In genomic region chr15:77607894-77608261, GRCh38 we compare ENCODE assay signal across 15 cellular contexts. TPM values are rescaled to one million over a fixed set of nuclear protein-coding genes. Genes with fewer than 3 reads are reported as not detected.
DNase-seq lines count a peak whose midpoint lies in the region; ATAC-seq, FAIRE-seq and TF ChIP-seq lines count a peak whose summit lies in the region.
"Had no signal": no experiment of that assay in that cellular context is flagged by ENCODE, and none has a peak within 500 bp of the region (broad histone marks: within the 10 kb centered on the region; RNA-seq: fewer than 3 reads in every experiment).

No MANE protein-coding gene starts in this region.

- no peaks in the 10 kb centered on the region for H3K79me2 ChIP-seq in HepG2 (ENCODE audit: insufficient read depth, low read length)
- no peaks in the 10 kb centered on the region for H3K79me2 ChIP-seq in hepatocyte

- FAIRE-seq in HepG2 (lab: Jason Lieb, UNC) (no peak), GM19239 (lab: Jason Lieb, UNC) (no peak)

- H4K20me1 ChIP-seq in HepG2 (ENCODE audit: insufficient read depth, low read length) (no peaks in the 10 kb centered on the region), hepatocyte (ENCODE audit: insufficient read depth, poor library complexity, severe bottlenecking) (no peaks in the 10 kb centered on the region)

- no peaks in the 10 kb centered on the region for H3K9me2 ChIP-seq in hepatocyte (replicated peaks; ENCODE audit: insufficient read depth)

- POLR2A ChIA-PET in HepG2 (lab: Yijun Ruan, JAX), result no interaction called here

- no peak for TF ChIP-seq EP300 in HepG2 (IDR thresholded peaks at IDR 0.05; ENCODE audit: low read depth in 2 of 2, low read length in 2 of 2)
- no peak for TF ChIP-seq EP300 in HepG2 (CRISPR knock-in tag; IDR thresholded peaks at IDR 0.05; ENCODE audit: borderline replicate concordance)

- no peak overlapping the region for H3K4me3 ChIP-seq in HepG2 (replicated peaks in 1 of 3; ENCODE audit: insufficient read depth in 1 of 3, low read depth in 2 of 3, low read length in 3 of 3)
- H3K4me3 ChIP-seq in right lobe of liver, result no peak overlapping the region
- no peak overlapping the region for H3K4me3 ChIP-seq in hepatocyte
- H3K4me3 ChIP-seq: lung, MG63, suprapubic skin had no signal

- DNase-seq in HepG2 (ENCODE audit: low spot score) (no peak), right lobe of liver (no peak), SHP77 (lab: John Stamatoyannopoulos, UW) (peak; percentile 50 to 71), hepatocyte (ENCODE audit: low spot score) (no peak), GM19239 (ENCODE audit: insufficient read length, low spot score) (no peak)
- no peak for DNase-seq in activated CD4-positive, alpha-beta T cell treated with anti-CD3 and anti-CD28 coated beads, Interleukin-2, amount 50 U/mL, for 4 hours
- DNase-seq: activated gamma-delta T cell treated with Interleukin-2 at 50 U/mL for 16 hours; DMS79 treated with DMSO at 0.1 percent for 48 hours; effector CD8-positive, alpha-beta T cell; NCI-H446 treated with DMSO at 0.1 percent for 48 hours had no signal

- no peaks in the 10 kb centered on the region for H3K36me3 ChIP-seq in HepG2 (replicated peaks in 1 of 2; ENCODE audit: control insufficient read depth in 1 of 2, insufficient read depth in 2 of 2, low read length in 2 of 2)
- H3K36me3 ChIP-seq in right lobe of liver, result no peaks in the 10 kb centered on the region
- H3K36me3 ChIP-seq in hepatocyte (replicated peaks; ENCODE audit: insufficient read depth, low read depth), result no peaks in the 10 kb centered on the region
- H3K36me3 ChIP-seq: MG63, suprapubic skin had no signal

- TF ChIP-seq POLR2A in HepG2 (IDR thresholded peaks at IDR 0.05; ENCODE audit: insufficient read depth in 1 of 2, low read depth in 2 of 2, low read length in 2 of 2), result no peak
- TF ChIP-seq POLR2A in right lobe of liver (IDR thresholded peaks at IDR 0.05), result no peak

- BruUV-seq in HepG2 (replicated peaks; lab: Mats Ljungman, UMichigan), result no TSS peak

- H3K4me2 ChIP-seq in HepG2 (ENCODE audit: low read depth, low read length) (no peak overlapping the region), hepatocyte (no peak overlapping the region)

- in situ Hi-C loops in HepG2 (cut with HindIII; ENCODE audit: extremely low pct_ligation_motif_present, low pct_unique_long_range_greater_than_20kb), result no loop called here

- no peaks in the 10 kb centered on the region for H3K9me3 ChIP-seq in HepG2 (ENCODE audit: low read length)
- H3K9me3 ChIP-seq in right lobe of liver, result no peaks in the 10 kb centered on the region
- H3K9me3 ChIP-seq in hepatocyte (ENCODE audit: low read depth), result no peaks in the 10 kb centered on the region
- H3K9me3 ChIP-seq: MG63, suprapubic skin had no signal

- no peak for ATAC-seq in HepG2
- no peak for ATAC-seq in right lobe of liver
- no peak for ATAC-seq in HG03565 (IDR thresholded peaks at IDR 0.05; ENCODE audit: unreplicated experiment)
- no peak for ATAC-seq in GM21423 (IDR thresholded peaks at IDR 0.05; ENCODE audit: unreplicated experiment)

- TF ChIP-seq CTCF in HepG2 (CRISPR knock-in tag; IDR thresholded peaks at IDR 0.05) (no peak), right lobe of liver (IDR thresholded peaks at IDR 0.05) (no peak), hepatocyte (IDR thresholded peaks at IDR 0.05; ENCODE audit: poor library complexity) (no peak)

- no peaks in the 10 kb centered on the region for H3K4me1 ChIP-seq in HepG2 (ENCODE audit: insufficient read depth, low read length)
- H3K4me1 ChIP-seq in right lobe of liver, result no peaks in the 10 kb centered on the region
- peaks cover 26% of the 10 kb centered on the region for H3K4me1 ChIP-seq in hepatocyte (ENCODE audit: insufficient read depth)

- no peak overlapping the region for H3K9ac ChIP-seq in HepG2 (ENCODE audit: insufficient read depth, low read depth, low read length)

- TF ChIP-seq RAD21 in HepG2 (CRISPR knock-in tag; IDR thresholded peaks at IDR 0.05), result no peak

- CTCF ChIA-PET in HepG2 (lab: Yijun Ruan, JAX; ENCODE audit: low intra/inter-chr PET ratio, low total read pairs), result no interaction called here

- H3K27me3 ChIP-seq in HepG2 (ENCODE audit: control insufficient read depth in 1 of 2, insufficient read depth in 2 of 2, low read length in 2 of 2), result peaks cover 0 to 32% of the 10 kb centered on the region in 2 experiments; a peak in 3 of 5 replicates
- H3K27me3 ChIP-seq in right lobe of liver, result no peaks in the 10 kb centered on the region
- H3K27me3 ChIP-seq in hepatocyte, result no peaks in the 10 kb centered on the region
- H3K27me3 ChIP-seq: MG63 had no signal

- H3K27ac ChIP-seq in HepG2 (ENCODE audit: extremely low read length, insufficient read depth, low read length) (no peak overlapping the region), right lobe of liver (no peak overlapping the region), hepatocyte (peak overlapping the region; percentile 28)
- H3K27ac ChIP-seq: suprapubic skin had no signal

- WGBS in HepG2 (ENCODE audit: low lambda C conversion rate), result 36% methylated on average over 3 of the region's 5 CpGs
- 67% methylated on average over 1 of the region's 5 CpGs for WGBS in right lobe of liver (ENCODE audit: insufficient coverage, low coverage, low lambda C conversion rate, missing lambda C conversion rate)
- WGBS in hepatocyte (ENCODE audit: low lambda C conversion rate, missing lambda C conversion rate), result 90% methylated on average over 5 of the region's 5 CpGs

- intact Hi-C loops in HepG2 (cut with micrococcal nuclease; ENCODE audit: unreplicated experiment), result no loop called here
- intact Hi-C loops in right lobe of liver (cut with DNase I), result no loop called here

- H2AFZ ChIP-seq in HepG2 (ENCODE audit: low read length) (no peak overlapping the region), hepatocyte (no peak overlapping the region)

TF ChIP-seq in HepG2, 621 proteins besides CTCF, POLR2A, EP300 and RAD21:
- TF ChIP-seq TCF12 (IDR thresholded peaks at IDR 0.05), result no peak
- TF ChIP-seq TCF12 (CRISPR knock-in tag; IDR thresholded peaks at IDR 0.05), result no peak
- TF ChIP-seq CREB1 (IDR thresholded peaks at IDR 0.05), result 0 out of 2 replicates have a peak, but pooled peaks have one; percentile 38
- TF ChIP-seq CREB1 (CRISPR knock-in tag; IDR thresholded peaks at IDR 0.05), result no peak

RNA-seq across cellular contexts. Expression of gene LINGO1, which starts 24.8 kb away (rescaled TPM):
- not detected in 2 replicates for total RNA-seq in HepG2 (2016; rRNA removed; fragmentation: Illumina TruSeq; extraction: Trizol)
- total RNA-seq in HepG2 (2016; cell fraction: cytosol; rRNA removed; fragmentation: Illumina TruSeq; extraction: Trizol; ENCODE audit: low read depth), result not detected in 2 replicates
- total RNA-seq in HepG2 (2016; cell fraction: insoluble cytoplasmic fraction; rRNA removed; fragmentation: Illumina TruSeq; extraction: Trizol), result 0.06 TPM in 1 of 2 replicates, not detected in the other
- total RNA-seq in HepG2 (2016; cell fraction: membrane; rRNA removed; fragmentation: Illumina TruSeq; extraction: Trizol), result 0.14 TPM in 1 of 2 replicates, not detected in the other
- not detected in 2 replicates for total RNA-seq in HepG2 (2016; cell fraction: nucleus; rRNA removed; fragmentation: Illumina TruSeq; extraction: Trizol)
- polyA plus RNA-seq in HepG2 (2011; rRNA removed), result 0.07 and 0.08 TPM in 2 replicates
- polyA plus RNA-seq in HepG2 (2011; cell fraction: cytosol; rRNA removed), result 0.07 and 0.14 TPM in 2 replicates
- 0.05 TPM in 1 of 2 replicates, not detected in the other for polyA plus RNA-seq in HepG2 (2011; cell fraction: nucleus; rRNA removed)
- polyA plus RNA-seq in HepG2 (2012), result not detected in 2 replicates
- polyA plus RNA-seq in HepG2 (2016; cell fraction: cytosol; fragmentation: Illumina TruSeq; extraction: Trizol; ENCODE audit: low read depth), result 0.05 TPM in 1 of 2 replicates, not detected in the other
- polyA plus RNA-seq in HepG2 (2016; cell fraction: insoluble cytoplasmic fraction; fragmentation: Illumina TruSeq; extraction: Trizol; ENCODE audit: low read depth), result 0.10 TPM in 1 of 2 replicates, not detected in the other
- polyA plus RNA-seq in HepG2 (2016; cell fraction: membrane; fragmentation: Illumina TruSeq; extraction: Trizol; ENCODE audit: low read depth), result 0.16 TPM in 2 replicates
- polyA plus RNA-seq in HepG2 (2016; cell fraction: nucleus; fragmentation: Illumina TruSeq; extraction: Trizol; ENCODE audit: insufficient read depth, low read depth), result not detected in 2 replicates
- 1.4 TPM in 1 of 2 replicates, not detected in the other for polyA minus RNA-seq in HepG2 (2011; rRNA and poly(A)+ RNA removed; ENCODE audit: low replicate concordance)
- not detected in 2 replicates for polyA minus RNA-seq in HepG2 (2011; cell fraction: cytosol; rRNA and poly(A)+ RNA removed)
- polyA minus RNA-seq in HepG2 (2011; cell fraction: nucleus; rRNA and poly(A)+ RNA removed), result not detected in 2 replicates
- total RNA-seq in right lobe of liver, result 1 to 10 TPM in 1 of 6 experiments, under 1 TPM in 5; 0.31 to 1.2 (median 0.39) TPM
- total RNA-seq in hepatocyte, result 3.3 and 4.3 TPM in 2 replicates
- polyA plus RNA-seq in hepatocyte, result 5.1 and 8.1 TPM in 2 replicates

Comparison
In these comparisons a context has a peak if more than half of its experiments do, and no peak if none do; other contexts are left out.
1. DNase-seq: peak in SHP77 (2 of 2); none in HepG2 (single experiment), right lobe of liver (0 of 3), hepatocyte (single experiment), activated CD4-positive, alpha-beta T cell treated with anti-CD3 and anti-CD28 coated beads, Interleukin-2, amount 50 U/mL, for 4 hours (0 of 2) and GM19239 (single experiment).